ENCODE assay signal across 8 cellular contexts in the genomic region with DNA sequence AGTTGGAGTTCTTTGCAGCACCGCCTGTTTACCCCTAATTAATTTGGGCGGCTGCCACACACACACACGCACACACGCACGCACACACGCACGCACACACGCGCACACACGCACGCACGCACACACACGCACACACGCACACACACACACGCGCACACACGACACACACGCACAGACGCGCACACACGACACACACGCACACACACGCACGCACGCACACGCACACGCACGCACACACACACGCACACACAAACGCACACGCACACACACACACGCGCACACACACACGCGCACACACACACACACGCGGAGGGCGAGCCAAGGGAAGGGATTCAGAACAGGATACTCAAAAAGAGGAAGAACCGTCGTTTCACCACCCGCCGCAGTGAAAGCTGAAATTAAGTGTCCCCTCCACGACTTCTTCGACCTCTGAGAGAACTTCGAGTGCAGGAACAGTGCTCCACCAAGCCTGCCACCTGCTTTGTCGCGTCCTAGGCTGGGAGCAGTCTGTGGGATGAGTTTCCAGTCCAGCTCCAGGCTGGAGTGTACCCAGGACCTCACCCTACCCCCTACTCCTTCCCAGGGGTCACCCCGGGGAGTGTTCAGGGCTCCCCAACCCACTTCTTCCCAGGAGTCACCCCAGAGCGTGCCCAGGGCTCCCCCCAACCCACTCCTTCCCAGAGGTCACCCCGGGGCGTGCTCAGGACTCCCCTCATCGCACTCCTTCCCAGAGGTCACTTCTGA. TPM values are rescaled to one million over a fixed set of nuclear protein-coding genes. Genes with fewer than 3 reads are reported as not detected.
DNase-seq lines count a peak whose midpoint lies in the region; ATAC-seq and TF ChIP-seq lines count a peak whose summit lies in the region.

No MANE protein-coding gene starts in this region.

- in situ Hi-C loops in KBM-7 (cut with MboI; ENCODE audit: low pct_unique_long_range_greater_than_20kb, low sequenced_read_pairs) (no loop called here), ACHN (cut with HindIII; ENCODE audit: low pct_ligation_motif_present, low pct_unique_long_range_greater_than_20kb, low sequenced_read_pairs) (no loop called here)

- H3K27me3 ChIP-seq in BLaER1 treated with 17β-estradiol and CSF1 and Interleukin-3, amounts not matched to agents 10 nM and 100 nM: no peaks in the 10 kb centered on the region

- DNase-seq in KBM-7 (peak; percentile 86), fibroblast of mammary gland (ENCODE audit: low read depth) (no peak), neural crest cell (ENCODE audit: low read depth, low spot score) (no peak), amniotic stem cell (lab: John Stamatoyannopoulos, UW) (no peak), ACHN (no peak)
- peak; percentile 49 for DNase-seq in activated CD8-positive, alpha-beta T cell treated with anti-CD3 and anti-CD28 coated beads for 36 hours

- no peak for ATAC-seq in activated CD8-positive, alpha-beta T cell treated with anti-CD3 and anti-CD28 coated beads for 36 hours
- no peak for ATAC-seq in HG03460 (IDR thresholded peaks at IDR 0.05; ENCODE audit: unreplicated experiment)

- POLR2A ChIA-PET in activated CD8-positive, alpha-beta T cell treated with anti-CD3 and anti-CD28 coated beads for 36 hours (lab: Charles Lee): interaction anchor here (1.3 to 3.5 kb wide), 5 partner anchors 14 to 139 kb away, joined by 3 to 16 read pairs (median 4); a partner anchor contains a TSS

- no peaks in the 10 kb centered on the region for H3K9me3 ChIP-seq in BLaER1 treated with 17β-estradiol and CSF1 and Interleukin-3, amounts not matched to agents 10 nM and 100 nM (replicated peaks in 1 of 11)

- H3K9ac ChIP-seq in BLaER1 treated with 17β-estradiol and CSF1 and Interleukin-3, amounts not matched to agents 10 nM and 100 nM: peak overlapping the region; percentile 87 to 93 (median 89)

- no peak for TF ChIP-seq CTCF in activated CD8-positive, alpha-beta T cell treated with anti-CD3 and anti-CD28 coated beads for 36 hours (IDR thresholded peaks at IDR 0.05)
- TF ChIP-seq CTCF in fibroblast of mammary gland (conservative IDR thresholded peaks at IDR 0.05; ENCODE audit: control insufficient read depth, insufficient read depth, low read depth, low read length) (no peak), neural crest cell (conservative IDR thresholded peaks at IDR 0.05) (no peak)

- peaks cover 6 to 42% (median 29%) of the 10 kb centered on the region in 11 experiments; a peak in 18 of 22 replicates for H3K36me3 ChIP-seq in BLaER1 treated with 17β-estradiol and CSF1 and Interleukin-3, amounts not matched to agents 10 nM and 100 nM

- CTCF ChIA-PET in activated CD8-positive, alpha-beta T cell treated with anti-CD3 and anti-CD28 coated beads for 36 hours (lab: Charles Lee): interaction anchor here (1.1 to 4.5 kb wide), 6 partner anchors 13 to 181 kb away, joined by 3 to 23 read pairs (median 6); a partner anchor contains a TSS

- peak overlapping the region; percentile 91 to 100 (median 98) for H3K4me2 ChIP-seq in BLaER1 treated with 17β-estradiol and CSF1 and Interleukin-3, amounts not matched to agents 10 nM and 100 nM

- intact Hi-C loops in activated CD8-positive, alpha-beta T cell treated with anti-CD3 and anti-CD28 coated beads for 36 hours (cut with micrococcal nuclease): no loop called here

- peak overlapping the region; percentile 87 to 99 (median 94) for H3K4me3 ChIP-seq in BLaER1 treated with 17β-estradiol and CSF1 and Interleukin-3, amounts not matched to agents 10 nM and 100 nM
- H3K4me3 ChIP-seq in fibroblast of mammary gland (ENCODE audit: control insufficient read depth, low read depth, low read length): peak overlapping the region; percentile 55

- no peaks in the 10 kb centered on the region for H3K9me3 Mint-ChIP-seq in activated CD8-positive, alpha-beta T cell treated with anti-CD3 and anti-CD28 coated beads for 36 hours
- H3K9me3 Mint-ChIP-seq in neural crest cell: peaks cover 8% of the 10 kb centered on the region

- H4K20me1 ChIP-seq in BLaER1 treated with 17β-estradiol and CSF1 and Interleukin-3, amounts not matched to agents 10 nM and 100 nM: peaks cover 38 to 49% (median 42%) of the 10 kb centered on the region in 11 experiments

- peak overlapping the region; percentile 71 to 98 (median 92) for H3K27ac ChIP-seq in BLaER1 treated with 17β-estradiol and CSF1 and Interleukin-3, amounts not matched to agents 10 nM and 100 nM

- peaks cover 76% of the 10 kb centered on the region for H3K4me1 Mint-ChIP-seq in activated CD8-positive, alpha-beta T cell treated with anti-CD3 and anti-CD28 coated beads for 36 hours (ENCODE audit: low read depth)
- peaks cover 52% of the 10 kb centered on the region for H3K4me1 Mint-ChIP-seq in neural crest cell

- H3K36me3 Mint-ChIP-seq in activated CD8-positive, alpha-beta T cell treated with anti-CD3 and anti-CD28 coated beads for 36 hours (ENCODE audit: low read depth): peaks cover 38% of the 10 kb centered on the region
- H3K36me3 Mint-ChIP-seq in neural crest cell (ENCODE audit: low read depth): peaks cover 11% of the 10 kb centered on the region

- H3K27ac Mint-ChIP-seq in activated CD8-positive, alpha-beta T cell treated with anti-CD3 and anti-CD28 coated beads for 36 hours: peak overlapping the region; percentile 83
- H3K27ac Mint-ChIP-seq in neural crest cell (ENCODE audit: unreplicated experiment): no peak overlapping the region

- no peaks in the 10 kb centered on the region for H3K27me3 Mint-ChIP-seq in activated CD8-positive, alpha-beta T cell treated with anti-CD3 and anti-CD28 coated beads for 36 hours
- H3K27me3 Mint-ChIP-seq in neural crest cell (ENCODE audit: low read depth): peaks cover 9% of the 10 kb centered on the region

- peak overlapping the region; percentile 90 for H3K4me3 Mint-ChIP-seq in activated CD8-positive, alpha-beta T cell treated with anti-CD3 and anti-CD28 coated beads for 36 hours
- peak overlapping the region; percentile 86 for H3K4me3 Mint-ChIP-seq in neural crest cell

- peaks cover 78 to 88% (median 84%) of the 10 kb centered on the region in 10 experiments for H3K4me1 ChIP-seq in BLaER1 treated with 17β-estradiol and CSF1 and Interleukin-3, amounts not matched to agents 10 nM and 100 nM

RNA-seq across cellular contexts. Expression of a gene that starts 1.1 kb away (rescaled TPM):
- total RNA-seq in activated CD8-positive, alpha-beta T cell treated with anti-CD3 and anti-CD28 coated beads for 36 hours: 10 to 100 TPM; 69.2 to 70.2 TPM
- total RNA-seq in neural crest cell: 15.3 and 17.7 TPM in 2 replicates

RNA-seq across cellular contexts. Expression of a gene that starts 43.9 kb away (rescaled TPM):
- 10 to 100 TPM; 20.2 to 21.3 TPM for total RNA-seq in activated CD8-positive, alpha-beta T cell treated with anti-CD3 and anti-CD28 coated beads for 36 hours
- total RNA-seq in neural crest cell: 36.5 and 42.2 TPM in 2 replicates

Comparison
In these comparisons a context has a peak if more than half of its experiments do, and no peak if none do; other contexts are left out.
1. DNase-seq: peak in KBM-7 (single experiment) and activated CD8-positive, alpha-beta T cell treated with anti-CD3 and anti-CD28 coated beads for 36 hours (single experiment); none in fibroblast of mammary gland (single experiment), neural crest cell (single experiment), amniotic stem cell (single experiment) and ACHN (single experiment).